ENCODE assay signal across 14 cellular contexts in genomic region chrX:70253377-70254062, GRCh38. TPM values are rescaled to one million over a fixed set of nuclear protein-coding genes. Genes with fewer than 3 reads are reported as not detected.
A peak's percentile ranks its signal among the peaks of the same experiment; 100 is the strongest.
DNase-seq lines count a peak whose midpoint lies in the region; ATAC-seq, FAIRE-seq and TF ChIP-seq lines count a peak whose summit lies in the region.
"Had no signal": no experiment of that assay in that cellular context is flagged by ENCODE, and none has a peak within 500 bp of the region (broad histone marks: within the 10 kb centered on the region; RNA-seq: fewer than 3 reads in every experiment).

No MANE protein-coding gene starts in this region.

- RAD21 ChIA-PET in GM12878 (lab: Charles Lee; ENCODE audit: unreplicated experiment) = no interaction called here

- no peaks in the 10 kb centered on the region for H3K27me3 ChIP-seq in GM12878 (replicated peaks in 1 of 2; ENCODE audit: control insufficient read depth in 2 of 2, insufficient read depth in 2 of 2, low read length in 1 of 2)
- no peaks in the 10 kb centered on the region for H3K27me3 ChIP-seq in CD8-positive, alpha-beta memory T cell (ENCODE audit: insufficient read depth, low read length, poor library complexity, severe bottlenecking)
- H3K27me3 ChIP-seq: esophagus squamous epithelium, testis had no signal

- H3K9ac ChIP-seq in GM12878 (ENCODE audit: control insufficient read depth, insufficient read depth, low read length) = no peak overlapping the region

- H3K27ac Mint-ChIP-seq in activated T-cell treated with anti-CD3 and anti-CD28 coated beads, Interleukin-2, amount 50 U/mL, for 72 hours = peak overlapping the region; percentile 97
- H3K27ac Mint-ChIP-seq in stimulated activated naive CD8-positive, alpha-beta T cell treated with anti-CD3 and anti-CD28 coated beads, Interleukin-15, Interleukin-2, amounts not matched to agents 100 ng/mL and 50 ng/mL, for 24 hours = peak overlapping the region; percentile 90
- H3K27ac Mint-ChIP-seq in CD8-positive, alpha-beta memory T cell = peak overlapping the region in 1 of 8 donors; percentile 16
- no peak overlapping the region for H3K27ac Mint-ChIP-seq in stimulated activated naive B cell treated with anti-CD40 and anti-IgM and Interleukin-4, amounts not matched to agents 10 μg/mL and 1 μg/mL and 100 μg/mL, for 72 hours
- H3K27ac Mint-ChIP-seq: activated CD8-positive, alpha-beta memory T cell treated with anti-CD3 and anti-CD28 coated beads, Interleukin-2, amount 10 ng/mL, durations not matched to agents 7 days and 5 days had no signal

- no peak for FAIRE-seq in GM12878 (lab: Jason Lieb, UNC)

- H3K4me3 Mint-ChIP-seq in activated T-cell treated with anti-CD3 and anti-CD28 coated beads, Interleukin-2, amount 50 U/mL, for 72 hours = peak overlapping the region; percentile 38 to 78
- H3K4me3 Mint-ChIP-seq in stimulated activated naive CD8-positive, alpha-beta T cell treated with anti-CD3 and anti-CD28 coated beads, Interleukin-15, Interleukin-2, amounts not matched to agents 100 ng/mL and 50 ng/mL, for 24 hours = peak overlapping the region; percentile 31
- H3K4me3 Mint-ChIP-seq in CD8-positive, alpha-beta memory T cell = no peak overlapping the region
- no peak overlapping the region for H3K4me3 Mint-ChIP-seq in stimulated activated naive B cell treated with anti-CD40 and anti-IgM and Interleukin-4, amounts not matched to agents 10 μg/mL and 1 μg/mL and 100 μg/mL, for 72 hours
- H3K4me3 Mint-ChIP-seq: activated CD8-positive, alpha-beta memory T cell treated with anti-CD3 and anti-CD28 coated beads, Interleukin-2, amount 10 ng/mL, durations not matched to agents 7 days and 5 days had no signal

- H3K4me2 ChIP-seq in GM12878 (ENCODE audit: control insufficient read depth, insufficient read depth) = no peak overlapping the region

- no peak for TF ChIP-seq EP300 in GM12878 (IDR thresholded peaks at IDR 0.05; ENCODE audit: borderline replicate concordance in 1 of 2, control insufficient read depth in 1 of 2, low read depth in 2 of 2, low read length in 2 of 2)

- in situ Hi-C loops in GM12878 (cut with MboI) = no loop called here

- DNase-seq in activated T-cell treated with anti-CD3 and anti-CD28 coated beads, Interleukin-2, amount 50 U/mL, for 72 hours = peak; percentile 12 to 36
- no peak for DNase-seq in activated T-cell treated with anti-CD3 and anti-CD28 coated beads, Interleukin-2, amount 50 U/mL, for 1 hour
- DNase-seq in NCI-H2227 treated with DMSO at 0.1 percent for 48 hours (lab: John Stamatoyannopoulos, UW) (peak; percentile 68), GM12878 (ENCODE audit: low read depth, low spot score) (no peak), NCI-H187 (lab: John Stamatoyannopoulos, UW) (no peak)
- DNase-seq in CD8-positive, alpha-beta memory T cell = no peak
- no peak for DNase-seq in stimulated activated naive B cell treated with anti-CD40 and anti-IgM and Interleukin-4, amounts not matched to agents 10 μg/mL and 1 μg/mL and 100 μg/mL, for 72 hours
- DNase-seq: activated CD8-positive, alpha-beta memory T cell treated with anti-CD3 and anti-CD28 coated beads, Interleukin-2, amount 10 ng/mL, durations not matched to agents 7 days and 5 days; esophagus squamous epithelium; testis had no signal

- no peaks in the 10 kb centered on the region for H3K4me1 ChIP-seq in GM12878 (ENCODE audit: control insufficient read depth, insufficient read depth, low read length)
- no peaks in the 10 kb centered on the region for H3K4me1 ChIP-seq in CD8-positive, alpha-beta memory T cell (ENCODE audit: insufficient read depth, low read length)
- H3K4me1 ChIP-seq: esophagus squamous epithelium, testis had no signal

- H3K27ac ChIP-seq in GM12878 (ENCODE audit: control insufficient read depth, insufficient read depth) = no peak overlapping the region
- no peak overlapping the region for H3K27ac ChIP-seq in CD8-positive, alpha-beta memory T cell (ENCODE audit: low read depth, low read length)
- H3K27ac ChIP-seq: testis had no signal

- no peaks in the 10 kb centered on the region for H3K36me3 ChIP-seq in GM12878 (ENCODE audit: control insufficient read depth in 2 of 2, insufficient read depth in 2 of 2, low read length in 1 of 2)
- no peaks in the 10 kb centered on the region for H3K36me3 ChIP-seq in CD8-positive, alpha-beta memory T cell (ENCODE audit: insufficient read depth, low read length)
- H3K36me3 ChIP-seq: esophagus squamous epithelium had no signal

- peaks cover 19% of the 10 kb centered on the region for H3K4me1 Mint-ChIP-seq in activated T-cell treated with anti-CD3 and anti-CD28 coated beads, Interleukin-2, amount 50 U/mL, for 72 hours (ENCODE audit: low read depth)
- H3K4me1 Mint-ChIP-seq in stimulated activated naive CD8-positive, alpha-beta T cell treated with anti-CD3 and anti-CD28 coated beads, Interleukin-15, Interleukin-2, amounts not matched to agents 100 ng/mL and 50 ng/mL, for 24 hours (ENCODE audit: low read depth) = peaks cover 27% of the 10 kb centered on the region
- H3K4me1 Mint-ChIP-seq in CD8-positive, alpha-beta memory T cell = no peaks in the 10 kb centered on the region
- no peaks in the 10 kb centered on the region for H3K4me1 Mint-ChIP-seq in stimulated activated naive B cell treated with anti-CD40 and anti-IgM and Interleukin-4, amounts not matched to agents 10 μg/mL and 1 μg/mL and 100 μg/mL, for 72 hours

- no peak for TF ChIP-seq CTCF in GM12878 (IDR thresholded peaks at IDR 0.05 in 2 of 3, conservative IDR thresholded peaks at IDR 0.05 in 1 of 3; ENCODE audit: control insufficient read depth in 2 of 3, extremely low read depth in 1 of 3, insufficient read depth in 1 of 3, low read depth in 3 of 3, low read length in 3 of 3)

- 14% methylated on average over 3 of the region's 3 CpGs for WGBS in GM12878 (ENCODE audit: insufficient coverage, insufficient replicate concordance, low lambda C conversion rate, missing lambda C conversion rate)

- POLR2A ChIA-PET in GM12878 (lab: Charles Lee) = no interaction called here
- POLR2A ChIA-PET in CD8-positive, alpha-beta memory T cell (lab: Charles Lee) = no interaction called here

- no peak for TF ChIP-seq POLR2A in GM12878 (IDR thresholded peaks at IDR 0.05; ENCODE audit: low read depth, low read length)

- peaks cover 1 to 8% of the 10 kb centered on the region in 2 donors for H3K36me3 Mint-ChIP-seq in activated T-cell treated with anti-CD3 and anti-CD28 coated beads, Interleukin-2, amount 50 U/mL, for 72 hours (ENCODE audit: insufficient read depth in 2 of 2)
- peaks cover 7% of the 10 kb centered on the region for H3K36me3 Mint-ChIP-seq in stimulated activated naive CD8-positive, alpha-beta T cell treated with anti-CD3 and anti-CD28 coated beads, Interleukin-15, Interleukin-2, amounts not matched to agents 100 ng/mL and 50 ng/mL, for 24 hours (ENCODE audit: low read depth)
- peaks cover 0 to 3% (median 0%) of the 10 kb centered on the region in 3 donors for H3K36me3 Mint-ChIP-seq in CD8-positive, alpha-beta memory T cell
- peaks cover 0 to 6% of the 10 kb centered on the region in 2 donors for H3K36me3 Mint-ChIP-seq in stimulated activated naive B cell treated with anti-CD40 and anti-IgM and Interleukin-4, amounts not matched to agents 10 μg/mL and 1 μg/mL and 100 μg/mL, for 72 hours
- H3K36me3 Mint-ChIP-seq: activated CD8-positive, alpha-beta memory T cell treated with anti-CD3 and anti-CD28 coated beads, Interleukin-2, amount 10 ng/mL, durations not matched to agents 7 days and 5 days had no signal

- ATAC-seq in activated T-cell treated with anti-CD3 and anti-CD28 coated beads, Interleukin-2, amount 50 U/mL, for 72 hours (replicated peaks in 1 of 2) = peak; percentile 93 to 94
- no peak for ATAC-seq in GM12878
- ATAC-seq in stimulated activated naive B cell treated with anti-CD40 and anti-IgM and Interleukin-4, amounts not matched to agents 10 μg/mL and 1 μg/mL and 100 μg/mL, for 72 hours (replicated peaks) = no peak
- ATAC-seq: activated CD8-positive, alpha-beta memory T cell treated with anti-CD3 and anti-CD28 coated beads, Interleukin-2, amount 10 ng/mL, durations not matched to agents 7 days and 5 days; left lobe of liver had no signal

- peaks cover 2 to 6% of the 10 kb centered on the region in 2 donors for H3K9me3 Mint-ChIP-seq in activated T-cell treated with anti-CD3 and anti-CD28 coated beads, Interleukin-2, amount 50 U/mL, for 72 hours
- H3K9me3 Mint-ChIP-seq in stimulated activated naive CD8-positive, alpha-beta T cell treated with anti-CD3 and anti-CD28 coated beads, Interleukin-15, Interleukin-2, amounts not matched to agents 100 ng/mL and 50 ng/mL, for 24 hours = no peaks in the 10 kb centered on the region
- no peaks in the 10 kb centered on the region for H3K9me3 Mint-ChIP-seq in CD8-positive, alpha-beta memory T cell
- H3K9me3 Mint-ChIP-seq in stimulated activated naive B cell treated with anti-CD40 and anti-IgM and Interleukin-4, amounts not matched to agents 10 μg/mL and 1 μg/mL and 100 μg/mL, for 72 hours = peaks cover 0 to 1% of the 10 kb centered on the region in 2 donors

- SMC1A ChIA-PET in GM12878 (lab: Charles Lee; ENCODE audit: uncharacterized antibody, unreplicated experiment) = interaction anchor here (1.8 kb wide), 1 partner anchor 9 kb away, joined by 4 read pairs; no protein-coding TSS in a partner anchor

- no peak for TF ChIP-seq RAD21 in GM12878 (IDR thresholded peaks at IDR 0.05; ENCODE audit: insufficient read depth, low read depth, low read length)

- BruUV-seq in GM12878 (replicated peaks; lab: Mats Ljungman, UMichigan) = no TSS peak

- H4K20me1 ChIP-seq in GM12878 (ENCODE audit: control insufficient read depth, insufficient read depth) = no peaks in the 10 kb centered on the region

- no peak overlapping the region for H2AFZ ChIP-seq in GM12878 (ENCODE audit: control insufficient read depth, low read depth, low read length)

- no peaks in the 10 kb centered on the region for H3K9me3 ChIP-seq in GM12878 (replicated peaks; ENCODE audit: control insufficient read depth, insufficient read depth, low read length)
- no peaks in the 10 kb centered on the region for H3K9me3 ChIP-seq in CD8-positive, alpha-beta memory T cell (ENCODE audit: low read length)
- H3K9me3 ChIP-seq: esophagus squamous epithelium, testis had no signal

- CTCF ChIA-PET in GM12878 (lab: Yijun Ruan, JAX) = interaction anchor here (1.3 kb wide), 1 partner anchor 24 kb away, joined by 3 read pairs; no protein-coding TSS in a partner anchor
- CTCF ChIA-PET in CD8-positive, alpha-beta memory T cell (lab: Charles Lee) = no interaction called here

- intact Hi-C loops in GM12878 (cut with micrococcal nuclease; ENCODE audit: unreplicated experiment) = no loop called here

- H3K79me2 ChIP-seq in GM12878 (ENCODE audit: control insufficient read depth, insufficient read depth, low read length) = no peaks in the 10 kb centered on the region

- H3K27me3 Mint-ChIP-seq in activated T-cell treated with anti-CD3 and anti-CD28 coated beads, Interleukin-2, amount 50 U/mL, for 72 hours (ENCODE audit: low read depth) = peaks cover 42% of the 10 kb centered on the region
- H3K27me3 Mint-ChIP-seq in stimulated activated naive CD8-positive, alpha-beta T cell treated with anti-CD3 and anti-CD28 coated beads, Interleukin-15, Interleukin-2, amounts not matched to agents 100 ng/mL and 50 ng/mL, for 24 hours = no peaks in the 10 kb centered on the region
- no peaks in the 10 kb centered on the region for H3K27me3 Mint-ChIP-seq in CD8-positive, alpha-beta memory T cell
- H3K27me3 Mint-ChIP-seq in stimulated activated naive B cell treated with anti-CD40 and anti-IgM and Interleukin-4, amounts not matched to agents 10 μg/mL and 1 μg/mL and 100 μg/mL, for 72 hours = peaks cover 0 to 7% of the 10 kb centered on the region in 2 donors
- H3K27me3 Mint-ChIP-seq: activated CD8-positive, alpha-beta memory T cell treated with anti-CD3 and anti-CD28 coated beads, Interleukin-2, amount 10 ng/mL, durations not matched to agents 7 days and 5 days had no signal

- no peak overlapping the region for H3K4me3 ChIP-seq in GM12878
- no peak overlapping the region for H3K4me3 ChIP-seq in CD8-positive, alpha-beta memory T cell (ENCODE audit: low read length)
- H3K4me3 ChIP-seq: esophagus squamous epithelium, testis had no signal

RNA-seq across cellular contexts. Expression of gene P2RY4, which starts 6.5 kb away (rescaled TPM):
- total RNA-seq in activated T-cell treated with anti-CD3 and anti-CD28 coated beads, Interleukin-2, amount 50 U/mL, for 72 hours = under 1 TPM; 0.34 to 0.69 TPM
- 5.7 and 7.6 TPM in 2 replicates for total RNA-seq in GM12878 (2013; cell fraction: nucleolus; rRNA removed)
- not detected in 2 replicates for total RNA-seq in GM12878 (2014; rRNA removed)
- total RNA-seq in GM12878 (2014; rRNA removed; fragmentation: Illumina TruSeq; extraction: Trizol) = not detected in 2 replicates
- 0.13 TPM in 1 of 2 replicates, not detected in the other for total RNA-seq in GM12878 (2021)
- polyA plus RNA-seq in GM12878 (2011; ENCODE audit: low read depth) = not detected
- 0.07 TPM in 1 of 2 replicates, not detected in the other for polyA plus RNA-seq in GM12878 (2011; rRNA removed)
- 0.03 TPM in 1 of 2 replicates, not detected in the other for polyA plus RNA-seq in GM12878 (2011; cell fraction: cytosol; rRNA removed)
- polyA plus RNA-seq in GM12878 (2011; cell fraction: nucleus; rRNA removed) = 1.1 and 1.6 TPM in 2 replicates
- 0.09 TPM in 1 of 2 replicates, not detected in the other for polyA plus RNA-seq in GM12878 (2012)
- not detected in 2 replicates for polyA plus RNA-seq in GM12878 (2014; fragmentation: Illumina TruSeq; extraction: Trizol)
- polyA plus RNA-seq in GM12878 (2014; fragmentation: Nextera tagmentation; extraction: Ambion mirVana) = not detected
- polyA plus RNA-seq in GM12878 (2014; rRNA removed) = 0.33 and 0.44 TPM in 2 replicates
- polyA plus RNA-seq in GM12878 (2016; fragmentation: Nextera tagmentation; extraction: Ambion mirVana) = not detected
- 0.29 and 0.67 TPM in 2 replicates for polyA minus RNA-seq in GM12878 (2011; rRNA and poly(A)+ RNA removed)
- not detected in 2 replicates for polyA minus RNA-seq in GM12878 (2011; cell fraction: cytosol; rRNA and poly(A)+ RNA removed)
- 0.36 and 1.9 TPM in 2 replicates for polyA minus RNA-seq in GM12878 (2011; cell fraction: nucleus; rRNA and poly(A)+ RNA removed)
- total RNA-seq in CD8-positive, alpha-beta memory T cell = under 1 TPM in 1 of 2 experiments, not detected in 1; 0.18 TPM
- polyA plus RNA-seq in CD8-positive, alpha-beta memory T cell = not detected
- total RNA-seq: myocyte, SK-MEL-5 had no signal

RNA-seq across cellular contexts. Expression of gene ARR3, which starts 14.6 kb away (rescaled TPM):
- total RNA-seq in activated T-cell treated with anti-CD3 and anti-CD28 coated beads, Interleukin-2, amount 50 U/mL, for 72 hours = not detected
- total RNA-seq in GM12878 (2013; cell fraction: nucleolus; rRNA removed) = not detected in 2 replicates
- total RNA-seq in GM12878 (2014; rRNA removed) (not detected in 2 replicates), GM12878 (2014; rRNA removed; fragmentation: Illumina TruSeq; extraction: Trizol) (not detected in 2 replicates), GM12878 (2021) (not detected in 2 replicates)
- not detected for polyA plus RNA-seq in GM12878 (2011; ENCODE audit: low read depth)
- polyA plus RNA-seq in GM12878 (2011; rRNA removed) (not detected in 2 replicates), GM12878 (2014; fragmentation: Illumina TruSeq; extraction: Trizol) (not detected in 2 replicates), GM12878 (2014; fragmentation: Nextera tagmentation; extraction: Ambion mirVana) (not detected), GM12878 (2014; rRNA removed) (not detected in 2 replicates), GM12878 (2016; fragmentation: Nextera tagmentation; extraction: Ambion mirVana) (not detected)
- polyA plus RNA-seq in GM12878 (2011; cell fraction: cytosol; rRNA removed) = not detected in 2 replicates
- polyA plus RNA-seq in GM12878 (2011; cell fraction: nucleus; rRNA removed) = not detected in 2 replicates
- polyA plus RNA-seq in GM12878 (2012) = not detected in 2 replicates
- polyA minus RNA-seq in GM12878 (2011; rRNA and poly(A)+ RNA removed) = not detected in 2 replicates
- polyA minus RNA-seq in GM12878 (2011; cell fraction: cytosol; rRNA and poly(A)+ RNA removed) = not detected in 2 replicates
- polyA minus RNA-seq in GM12878 (2011; cell fraction: nucleus; rRNA and poly(A)+ RNA removed) = not detected in 2 replicates
- not detected for total RNA-seq in CD8-positive, alpha-beta memory T cell
- not detected for polyA plus RNA-seq in CD8-positive, alpha-beta memory T cell
- total RNA-seq: activated CD8-positive, alpha-beta memory T cell treated with anti-CD3 and anti-CD28 coated beads, Interleukin-2, amount 10 ng/mL, durations not matched to agents 7 days and 5 days; esophagus squamous epithelium; left lobe of liver; myocyte; SK-MEL-5; testis had no signal

RNA-seq across cellular contexts. Expression of gene AWAT1, which starts 19.1 kb away (rescaled TPM):
- not detected for total RNA-seq in activated T-cell treated with anti-CD3 and anti-CD28 coated beads, Interleukin-2, amount 50 U/mL, for 72 hours
- total RNA-seq in GM12878 (2013; cell fraction: nucleolus; rRNA removed) = not detected in 2 replicates
- total RNA-seq in GM12878 (2014; rRNA removed) = not detected in 2 replicates
- not detected in 2 replicates for total RNA-seq in GM12878 (2014; rRNA removed; fragmentation: Illumina TruSeq; extraction: Trizol)
- not detected in 2 replicates for total RNA-seq in GM12878 (2021)
- polyA plus RNA-seq in GM12878 (2011; ENCODE audit: low read depth) = not detected
- polyA plus RNA-seq in GM12878 (2011; rRNA removed) = not detected in 2 replicates
- not detected in 2 replicates for polyA plus RNA-seq in GM12878 (2011; cell fraction: cytosol; rRNA removed)
- not detected in 2 replicates for polyA plus RNA-seq in GM12878 (2011; cell fraction: nucleus; rRNA removed)
- polyA plus RNA-seq in GM12878 (2012) = not detected in 2 replicates
- not detected in 2 replicates for polyA plus RNA-seq in GM12878 (2014; fragmentation: Illumina TruSeq; extraction: Trizol)
- polyA plus RNA-seq in GM12878 (2014; fragmentation: Nextera tagmentation; extraction: Ambion mirVana) = not detected
- not detected in 2 replicates for polyA plus RNA-seq in GM12878 (2014; rRNA removed)
- not detected for polyA plus RNA-seq in GM12878 (2016; fragmentation: Nextera tagmentation; extraction: Ambion mirVana)
- not detected in 2 replicates for polyA minus RNA-seq in GM12878 (2011; rRNA and poly(A)+ RNA removed)
- not detected in 2 replicates for polyA minus RNA-seq in GM12878 (2011; cell fraction: cytosol; rRNA and poly(A)+ RNA removed)
- polyA minus RNA-seq in GM12878 (2011; cell fraction: nucleus; rRNA and poly(A)+ RNA removed) = not detected in 2 replicates
- total RNA-seq in CD8-positive, alpha-beta memory T cell = not detected
- polyA plus RNA-seq in CD8-positive, alpha-beta memory T cell = not detected
- total RNA-seq: activated CD8-positive, alpha-beta memory T cell treated with anti-CD3 and anti-CD28 coated beads, Interleukin-2, amount 10 ng/mL, durations not matched to agents 7 days and 5 days; esophagus squamous epithelium; left lobe of liver; myocyte; SK-MEL-5; testis had no signal

RNA-seq across cellular contexts. Expression of gene RAB41, which starts 28.5 kb away (rescaled TPM):
- total RNA-seq in activated T-cell treated with anti-CD3 and anti-CD28 coated beads, Interleukin-2, amount 50 U/mL, for 72 hours = not detected
- total RNA-seq in GM12878 (2013; cell fraction: nucleolus; rRNA removed) = not detected in 2 replicates
- total RNA-seq in GM12878 (2014; rRNA removed) (not detected in 2 replicates), GM12878 (2014; rRNA removed; fragmentation: Illumina TruSeq; extraction: Trizol) (not detected in 2 replicates), GM12878 (2021) (not detected in 2 replicates)
- not detected for polyA plus RNA-seq in GM12878 (2011; ENCODE audit: low read depth)
- polyA plus RNA-seq in GM12878 (2011; rRNA removed) (not detected in 2 replicates), GM12878 (2014; fragmentation: Illumina TruSeq; extraction: Trizol) (not detected in 2 replicates), GM12878 (2014; fragmentation: Nextera tagmentation; extraction: Ambion mirVana) (under 1 TPM in 1 of 2 experiments, not detected in 1; 0.05 TPM), GM12878 (2014; rRNA removed) (not detected in 2 replicates), GM12878 (2016; fragmentation: Nextera tagmentation; extraction: Ambion mirVana) (under 1 TPM in 1 of 2 experiments, not detected in 1; 0.31 TPM)
- not detected in 2 replicates for polyA plus RNA-seq in GM12878 (2011; cell fraction: cytosol; rRNA removed)
- polyA plus RNA-seq in GM12878 (2011; cell fraction: nucleus; rRNA removed) = not detected in 2 replicates
- not detected in 2 replicates for polyA plus RNA-seq in GM12878 (2012)
- polyA minus RNA-seq in GM12878 (2011; rRNA and poly(A)+ RNA removed) = not detected in 2 replicates
- not detected in 2 replicates for polyA minus RNA-seq in GM12878 (2011; cell fraction: cytosol; rRNA and poly(A)+ RNA removed)
- not detected in 2 replicates for polyA minus RNA-seq in GM12878 (2011; cell fraction: nucleus; rRNA and poly(A)+ RNA removed)
- total RNA-seq in CD8-positive, alpha-beta memory T cell = not detected
- polyA plus RNA-seq in CD8-positive, alpha-beta memory T cell = not detected
- total RNA-seq: activated CD8-positive, alpha-beta memory T cell treated with anti-CD3 and anti-CD28 coated beads, Interleukin-2, amount 10 ng/mL, durations not matched to agents 7 days and 5 days; esophagus squamous epithelium; left lobe of liver; myocyte; SK-MEL-5 had no signal

RNA-seq across cellular contexts. Expression of gene PDZD11, which starts 36.2 kb away (rescaled TPM):
- total RNA-seq in activated T-cell treated with anti-CD3 and anti-CD28 coated beads, Interleukin-2, amount 50 U/mL, for 72 hours = 10 to 100 TPM; 17.7 to 20.6 TPM
- total RNA-seq in GM12878 (2013; cell fraction: nucleolus; rRNA removed) = 16.9 and 18.1 TPM in 2 replicates
- total RNA-seq in GM12878 (2014; rRNA removed) = 31.7 and 32.4 TPM in 2 replicates
- 27.4 and 28.4 TPM in 2 replicates for total RNA-seq in GM12878 (2014; rRNA removed; fragmentation: Illumina TruSeq; extraction: Trizol)
- 26.1 and 29.4 TPM in 2 replicates for total RNA-seq in GM12878 (2021)
- polyA plus RNA-seq in GM12878 (2011; ENCODE audit: low read depth) = 29.2 TPM
- 57.6 and 73.4 TPM in 2 replicates for polyA plus RNA-seq in GM12878 (2011; rRNA removed)
- 62.5 and 72.4 TPM in 2 replicates for polyA plus RNA-seq in GM12878 (2011; cell fraction: cytosol; rRNA removed)
- 57.1 and 69.6 TPM in 2 replicates for polyA plus RNA-seq in GM12878 (2011; cell fraction: nucleus; rRNA removed)
- 32.9 and 35.3 TPM in 2 replicates for polyA plus RNA-seq in GM12878 (2012)
- polyA plus RNA-seq in GM12878 (2014; fragmentation: Illumina TruSeq; extraction: Trizol) = 53.5 and 76.0 TPM in 2 replicates
- polyA plus RNA-seq in GM12878 (2014; fragmentation: Nextera tagmentation; extraction: Ambion mirVana) = 100 to 1,000 TPM in 1 of 2 experiments, 10 to 100 TPM in 1; 76.0 to 123 TPM
- polyA plus RNA-seq in GM12878 (2014; rRNA removed) = 39.7 and 47.1 TPM in 2 replicates
- 10 to 100 TPM; 56.5 to 59.1 TPM for polyA plus RNA-seq in GM12878 (2016; fragmentation: Nextera tagmentation; extraction: Ambion mirVana)
- polyA minus RNA-seq in GM12878 (2011; rRNA and poly(A)+ RNA removed) = 59.9 and 65.0 TPM in 2 replicates
- polyA minus RNA-seq in GM12878 (2011; cell fraction: cytosol; rRNA and poly(A)+ RNA removed) = 11.4 and 13.5 TPM in 2 replicates
- 11.7 and 19.3 TPM in 2 replicates for polyA minus RNA-seq in GM12878 (2011; cell fraction: nucleus; rRNA and poly(A)+ RNA removed)
- 10 to 100 TPM; 26.4 to 28.9 TPM for total RNA-seq in CD8-positive, alpha-beta memory T cell
- polyA plus RNA-seq in CD8-positive, alpha-beta memory T cell = 40.7 TPM

Comparison
In these comparisons a context has a peak if more than half of its experiments do, and no peak if none do; other contexts are left out.
1. DNase-seq: peak in activated T-cell treated with anti-CD3 and anti-CD28 coated beads, Interleukin-2, amount 50 U/mL, for 72 hours (2 of 2) and NCI-H2227 treated with DMSO at 0.1 percent for 48 hours (single experiment); none in activated T-cell treated with anti-CD3 and anti-CD28 coated beads, Interleukin-2, amount 50 U/mL, for 1 hour (single experiment), GM12878 (single experiment), CD8-positive, alpha-beta memory T cell (0 of 5), NCI-H187 (0 of 2) and stimulated activated naive B cell treated with anti-CD40 and anti-IgM and Interleukin-4, amounts not matched to agents 10 μg/mL and 1 μg/mL and 100 μg/mL, for 72 hours (single experiment).
2. ATAC-seq: peak in activated T-cell treated with anti-CD3 and anti-CD28 coated beads, Interleukin-2, amount 50 U/mL, for 72 hours (2 of 2); none in GM12878 (single experiment) and stimulated activated naive B cell treated with anti-CD40 and anti-IgM and Interleukin-4, amounts not matched to agents 10 μg/mL and 1 μg/mL and 100 μg/mL, for 72 hours (0 of 2).
3. H3K4me3 Mint-ChIP-seq: peak in activated T-cell treated with anti-CD3 and anti-CD28 coated beads, Interleukin-2, amount 50 U/mL, for 72 hours (2 of 2) and stimulated activated naive CD8-positive, alpha-beta T cell treated with anti-CD3 and anti-CD28 coated beads, Interleukin-15, Interleukin-2, amounts not matched to agents 100 ng/mL and 50 ng/mL, for 24 hours (single experiment); none in CD8-positive, alpha-beta memory T cell (0 of 7) and stimulated activated naive B cell treated with anti-CD40 and anti-IgM and Interleukin-4, amounts not matched to agents 10 μg/mL and 1 μg/mL and 100 μg/mL, for 72 hours (0 of 2).